27 cellular contexts compared by ENCODE assay signal in the genomic region with DNA sequence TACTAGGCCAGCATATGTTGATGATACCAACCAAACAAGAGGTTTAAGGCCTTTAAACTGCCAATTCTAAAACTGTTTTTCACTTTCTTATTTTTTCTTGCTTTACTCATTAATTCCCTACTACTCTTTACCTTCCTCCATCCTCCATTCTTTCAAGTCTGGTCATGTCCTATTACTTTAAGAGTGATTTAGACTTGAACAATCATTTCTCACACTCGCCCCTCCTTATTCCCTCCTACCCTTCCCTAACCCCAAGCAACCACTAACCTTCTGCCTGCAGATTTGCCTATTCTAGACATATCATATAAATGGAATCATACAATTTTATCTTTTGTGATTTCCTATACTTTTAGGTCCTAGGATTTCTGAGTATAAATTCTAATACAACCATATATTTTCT.
"Had no signal": no experiment of that assay in that cellular context is flagged by ENCODE, and none has a peak within 500 bp of the region (broad histone marks: within the 10 kb centered on the region; RNA-seq: fewer than 3 reads in every experiment).

No MANE protein-coding gene starts in this region.

- H3K4me3 Mint-ChIP-seq: activated CD4-positive, alpha-beta T cell treated with anti-CD3 and anti-CD28 coated beads, Interleukin-2, amount 10 ng/mL, durations not matched to agents 24 days and 14 days; activated CD8-positive, alpha-beta T cell treated with anti-CD3 and anti-CD28 coated beads for 36 hours; activated naive CD8-positive, alpha-beta T cell treated with anti-CD3 and anti-CD28 coated beads for 36 hours; activated T-helper 1 cell treated with anti-CD3 and anti-CD28 coated beads, Interleukin-12 subunit alpha, Interleukin-12 subunit beta, Interleukin-2, Interleukin-4 antibody, amounts not matched to agents 30 ng/mL and 10 ng/mL and 1 ng/mL, durations not matched to agents 14 hours and 24 hours and 36 hours; T-helper 1 cell treated with Interleukin-12 subunit alpha and Interleukin-12 subunit beta and Interleukin-4 antibody, amounts not matched to agents 30 μg/mL and 1 μg/mL, for 36 hours; T-helper 2 cell treated with Interferon-gamma antibody and Interleukin-4, amounts not matched to agents 5 μg/mL and 100 μg/mL, for 36 hours had no signal

- DNase-seq: activated CD4-positive, alpha-beta T cell treated with anti-CD3 and anti-CD28 coated beads, Interleukin-2, amount 10 ng/mL, durations not matched to agents 24 days and 14 days; activated CD4-positive, alpha-beta T cell treated with anti-CD3 and anti-CD28 coated beads, Interleukin-2, amount 50 U/mL, for 4 hours; activated CD8-positive, alpha-beta T cell treated with anti-CD3 and anti-CD28 coated beads for 36 hours; activated gamma-delta T cell treated with Interleukin-2 at 50 U/mL for 16 hours; activated naive CD4-positive, alpha-beta T cell treated with anti-CD3 and anti-CD28 coated beads, Interleukin-2, amount 50 U/mL, for 16 hours; activated naive CD8-positive, alpha-beta T cell treated with anti-CD3 and anti-CD28 coated beads for 36 hours; activated T-cell treated with anti-CD3 and anti-CD28 coated beads, Interleukin-2, amount 50 U/mL, for 1 hour; amniotic stem cell; aorta; brain microvascular endothelial cell; NCI-H1048; NCI-H1105 treated with DMSO at 0.1 percent for 48 hours; NCI-H1436; NCI-H1694; NCI-H1930; NCI-H2081 treated with DMSO at 0.1 percent for 48 hours; NCI-H345; NCI-H524 treated with DMSO at 0.1 percent for 48 hours; PC-3; Peyer's patch; RPMI8226; SHP77 treated with DMSO at 0.1 percent for 48 hours; SK-N-SH had no signal

- H3K27ac ChIP-seq: brain microvascular endothelial cell, Peyer's patch, SJSA1 had no signal

- H3K27ac Mint-ChIP-seq: activated CD4-positive, alpha-beta T cell treated with anti-CD3 and anti-CD28 coated beads, Interleukin-2, amount 10 ng/mL, durations not matched to agents 24 days and 14 days; activated CD8-positive, alpha-beta T cell treated with anti-CD3 and anti-CD28 coated beads for 36 hours; activated naive CD8-positive, alpha-beta T cell treated with anti-CD3 and anti-CD28 coated beads for 36 hours; activated T-helper 1 cell treated with anti-CD3 and anti-CD28 coated beads, Interleukin-12 subunit alpha, Interleukin-12 subunit beta, Interleukin-2, Interleukin-4 antibody, amounts not matched to agents 30 ng/mL and 10 ng/mL and 1 ng/mL, durations not matched to agents 14 hours and 24 hours and 36 hours; T-helper 1 cell treated with Interleukin-12 subunit alpha and Interleukin-12 subunit beta and Interleukin-4 antibody, amounts not matched to agents 30 μg/mL and 1 μg/mL, for 36 hours; T-helper 2 cell treated with Interferon-gamma antibody and Interleukin-4, amounts not matched to agents 5 μg/mL and 100 μg/mL, for 36 hours had no signal

- H3K4me3 ChIP-seq: Peyer's patch, SJSA1 had no signal

- ATAC-seq: activated CD8-positive, alpha-beta T cell treated with anti-CD3 and anti-CD28 coated beads for 36 hours; PC-3 had no signal

- H3K27me3 Mint-ChIP-seq: activated CD4-positive, alpha-beta T cell treated with anti-CD3 and anti-CD28 coated beads, Interleukin-2, amount 10 ng/mL, durations not matched to agents 24 days and 14 days; activated CD8-positive, alpha-beta T cell treated with anti-CD3 and anti-CD28 coated beads for 36 hours; activated naive CD8-positive, alpha-beta T cell treated with anti-CD3 and anti-CD28 coated beads for 36 hours had no signal

- H3K9me3 ChIP-seq: Peyer's patch, SJSA1, SK-N-SH had no signal

- H3K27me3 ChIP-seq: brain microvascular endothelial cell, Peyer's patch, SJSA1 had no signal

- H3K9me3 Mint-ChIP-seq: activated CD8-positive, alpha-beta T cell treated with anti-CD3 and anti-CD28 coated beads for 36 hours; activated naive CD8-positive, alpha-beta T cell treated with anti-CD3 and anti-CD28 coated beads for 36 hours; activated T-helper 1 cell treated with anti-CD3 and anti-CD28 coated beads, Interleukin-12 subunit alpha, Interleukin-12 subunit beta, Interleukin-2, Interleukin-4 antibody, amounts not matched to agents 30 ng/mL and 10 ng/mL and 1 ng/mL, durations not matched to agents 14 hours and 24 hours and 36 hours; T-helper 1 cell treated with Interleukin-12 subunit alpha and Interleukin-12 subunit beta and Interleukin-4 antibody, amounts not matched to agents 30 μg/mL and 1 μg/mL, for 36 hours; T-helper 2 cell treated with Interferon-gamma antibody and Interleukin-4, amounts not matched to agents 5 μg/mL and 100 μg/mL, for 36 hours had no signal

- H3K4me1 ChIP-seq: Peyer's patch, SJSA1 had no signal
